In the genomic region with DNA sequence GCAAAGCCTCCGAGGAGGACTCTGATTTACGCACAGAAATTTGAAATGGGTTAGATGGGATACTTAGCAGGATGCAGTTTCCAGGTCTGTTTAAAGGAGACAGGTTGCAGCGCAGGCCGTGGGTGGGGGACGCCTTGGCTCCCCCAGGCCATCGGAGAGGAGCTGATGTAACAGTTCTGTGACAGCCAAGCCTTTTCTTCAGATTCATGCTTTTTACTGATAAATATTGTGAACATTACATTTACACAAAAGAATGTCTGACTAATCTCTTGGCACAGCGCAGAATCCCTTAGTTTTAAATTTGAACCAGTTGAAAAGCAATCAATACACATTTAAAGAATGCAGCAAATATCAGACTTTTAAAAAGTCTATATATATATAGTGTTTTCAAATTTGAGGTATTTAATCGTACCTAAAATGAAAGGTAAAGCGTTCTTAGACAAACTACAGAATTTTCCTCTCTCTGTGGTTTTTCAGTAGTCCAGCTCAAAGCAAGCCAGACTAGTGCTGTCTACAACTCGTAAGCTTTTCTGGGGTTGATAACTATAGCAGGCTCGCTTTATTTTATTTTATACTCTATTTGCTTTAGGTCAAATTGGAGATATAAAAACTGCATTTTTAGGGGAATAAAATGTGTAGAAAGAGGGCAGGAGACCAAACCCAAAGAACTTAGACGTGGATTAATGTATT, we compare ENCODE assay signal across 13 cellular contexts.
DNase-seq lines count a peak whose midpoint lies in the region; ATAC-seq and TF ChIP-seq lines count a peak whose summit lies in the region.
"Had no signal": no experiment of that assay in that cellular context is flagged by ENCODE, and none has a peak within 500 bp of the region (broad histone marks: within the 10 kb centered on the region; RNA-seq: fewer than 3 reads in every experiment).

No MANE protein-coding gene starts in this region.

- H3K9me3 ChIP-seq in heart right ventricle, result no peaks in the 10 kb centered on the region

- DNase-seq in GM03348 (ENCODE audit: low spot score) (peak; percentile 66), heart right ventricle (no peak), skeletal muscle cell (ENCODE audit: low read depth) (peak; percentile 41), HEK293T (ENCODE audit: extremely low spot score) (no peak), GM10248 (ENCODE audit: extremely low spot score) (no peak), HPDE6-E6E7 (ENCODE audit: extremely low spot score) (no peak)
- DNase-seq in stimulated activated effector memory CD8-positive, alpha-beta T cell treated with anti-CD3 and anti-CD28 coated beads, Interleukin-12 subunit alpha, Interleukin-12 subunit beta, amount 100 ng/mL, for 72 hours (ENCODE audit: low spot score in 2 of 2), result no peak
- DNase-seq: activated CD4-positive, CD25-positive, alpha-beta regulatory T cell; activated gamma-delta T cell treated with Interleukin-2 at 50 U/mL for 16 hours; NK-92 treated with Interleukin-12 subunit alpha and Interleukin-12 subunit beta, amount 100 ng/mL, for 24 hours had no signal

- CTCF ChIA-PET in HEK293T (lab: Yijun Ruan, JAX) (no interaction called here), GM10248 (lab: Yijun Ruan, JAX) (interaction anchor here (1.0 to 6.8 kb wide), 11 partner anchors 9 to 112 kb away, joined by 3 to 37 read pairs (median 6); no protein-coding TSS in a partner anchor)

- no peaks in the 10 kb centered on the region for H3K27me3 ChIP-seq in heart right ventricle

- peak in 7 of 8 donors; percentile 45 to 79 (median 64) for ATAC-seq in heart right ventricle
- no peak for ATAC-seq in stimulated activated effector memory CD8-positive, alpha-beta T cell treated with anti-CD3 and anti-CD28 coated beads, Interleukin-12 subunit alpha, Interleukin-12 subunit beta, amount 100 ng/mL, for 72 hours

- no peaks in the 10 kb centered on the region for H3K4me1 Mint-ChIP-seq in stimulated activated effector memory CD8-positive, alpha-beta T cell treated with anti-CD3 and anti-CD28 coated beads, Interleukin-12 subunit alpha, Interleukin-12 subunit beta, amount 100 ng/mL, for 72 hours
- H3K4me1 Mint-ChIP-seq: IgD-negative memory B cell had no signal

- WGBS in heart right ventricle, 2 donors, result 55 to 60% methylated on average over 12 of the region's 12 CpGs

- no peaks in the 10 kb centered on the region for H3K36me3 ChIP-seq in heart right ventricle

- TF ChIP-seq CTCF in WI38 (IDR thresholded peaks at IDR 0.05; ENCODE audit: low read depth, low read length) (no peak), heart right ventricle (IDR thresholded peaks at IDR 0.05) (no peak), GM10248 (IDR thresholded peaks at IDR 0.05; ENCODE audit: control extremely low read depth, extremely low read depth, low read depth, missing control alignments) (no peak)

- H3K27ac Mint-ChIP-seq in stimulated activated effector memory CD8-positive, alpha-beta T cell treated with anti-CD3 and anti-CD28 coated beads, Interleukin-12 subunit alpha, Interleukin-12 subunit beta, amount 100 ng/mL, for 72 hours, result no peak overlapping the region
- H3K27ac Mint-ChIP-seq: IgD-negative memory B cell had no signal

- H3K4me3 Mint-ChIP-seq in stimulated activated effector memory CD8-positive, alpha-beta T cell treated with anti-CD3 and anti-CD28 coated beads, Interleukin-12 subunit alpha, Interleukin-12 subunit beta, amount 100 ng/mL, for 72 hours, result no peak overlapping the region
- H3K4me3 Mint-ChIP-seq: IgD-negative memory B cell had no signal

- intact Hi-C loops in heart right ventricle (cut with DNase I), result no loop called here

- peak overlapping the region; percentile 43 for H3K4me3 ChIP-seq in WI38 (ENCODE audit: low read depth, low read length)
- H3K4me3 ChIP-seq in heart right ventricle, result peak overlapping the region in 4 of 10 donors; percentile 13 to 23 (median 18)
- H3K4me3 ChIP-seq in skeletal muscle cell (ENCODE audit: low read depth, low read length), result peak overlapping the region; percentile 13

- POLR2A ChIA-PET in HEK293T (lab: Yijun Ruan, JAX) (no interaction called here), GM10248 (lab: Yijun Ruan, JAX) (interaction anchor here (1.0 to 2.3 kb wide), 2 partner anchors 12 to 24 kb away, joined by 3 to 11 read pairs; no protein-coding TSS in a partner anchor)

- H3K4me1 ChIP-seq in heart right ventricle, result peaks cover 0 to 20% (median 10%) of the 10 kb centered on the region in 9 donors

- no peaks in the 10 kb centered on the region for H3K9me3 Mint-ChIP-seq in stimulated activated effector memory CD8-positive, alpha-beta T cell treated with anti-CD3 and anti-CD28 coated beads, Interleukin-12 subunit alpha, Interleukin-12 subunit beta, amount 100 ng/mL, for 72 hours
- H3K9me3 Mint-ChIP-seq: IgD-negative memory B cell had no signal

- H3K36me3 Mint-ChIP-seq in stimulated activated effector memory CD8-positive, alpha-beta T cell treated with anti-CD3 and anti-CD28 coated beads, Interleukin-12 subunit alpha, Interleukin-12 subunit beta, amount 100 ng/mL, for 72 hours, result no peaks in the 10 kb centered on the region
- H3K36me3 Mint-ChIP-seq: IgD-negative memory B cell had no signal

- peak overlapping the region in 6 of 10 donors; percentile 23 to 64 (median 54) for H3K27ac ChIP-seq in heart right ventricle
- H3K27ac ChIP-seq: epithelial cell of prostate had no signal

TF ChIP-seq in HEK293T, 16 proteins besides CTCF, POLR2A, EP300 and RAD21:
- TF ChIP-seq FOXK2 (IDR thresholded peaks at IDR 0.05) (no peak), ARNT (IDR thresholded peaks at IDR 0.05) (no peak), SP1 (IDR thresholded peaks at IDR 0.05) (no peak), BHLHE40 (IDR thresholded peaks at IDR 0.05; ENCODE audit: borderline replicate concordance) (no peak), LEF1 (IDR thresholded peaks at IDR 0.05; ENCODE audit: borderline replicate concordance) (no peak)

Comparison
In these comparisons a context has a peak if more than half of its experiments do, and no peak if none do; other contexts are left out.
1. DNase-seq: peak in GM03348 (single experiment) and skeletal muscle cell (single experiment); none in heart right ventricle (0 of 2), stimulated activated effector memory CD8-positive, alpha-beta T cell treated with anti-CD3 and anti-CD28 coated beads, Interleukin-12 subunit alpha, Interleukin-12 subunit beta, amount 100 ng/mL, for 72 hours (0 of 2), HEK293T (single experiment), GM10248 (single experiment) and HPDE6-E6E7 (single experiment).